9 cellular contexts compared by ENCODE assay signal in genomic region chr11:9568161-9568853, GRCh38. TPM values are rescaled to one million over a fixed set of nuclear protein-coding genes. Genes with fewer than 3 reads are reported as not detected.
DNase-seq lines count a peak whose midpoint lies in the region; ATAC-seq and TF ChIP-seq lines count a peak whose summit lies in the region.
"Had no signal": no experiment of that assay in that cellular context is flagged by ENCODE, and none has a peak within 500 bp of the region (broad histone marks: within the 10 kb centered on the region; RNA-seq: fewer than 3 reads in every experiment).

No MANE protein-coding gene starts in this region.

- no peak for TF ChIP-seq POLR2A in gastrocnemius medialis (IDR thresholded peaks at IDR 0.05)

- H3K4me1 ChIP-seq in ES-I3 (ENCODE audit: insufficient read depth, low read length) (peaks cover 36% of the 10 kb centered on the region), right cardiac atrium (ENCODE audit: control insufficient read depth, insufficient read depth, low read length) (peaks cover 9% of the 10 kb centered on the region), gastrocnemius medialis (peaks cover 10 to 14% of the 10 kb centered on the region in 2 donors)

- peak overlapping the region; percentile 93 for H3K27ac Mint-ChIP-seq in T-helper 17 cell
- H3K27ac Mint-ChIP-seq: activated naive CD4-positive, alpha-beta T cell treated with anti-CD3 and anti-CD28 coated beads, Interleukin-2, amount 50 U/mL, for 24 hours had no signal

- DNase-seq in T-helper 17 cell: no peak
- DNase-seq in right cardiac atrium: no peak
- DNase-seq in gastrocnemius medialis: no peak
- no peak for DNase-seq in activated CD4-positive, alpha-beta T cell treated with anti-CD3 and anti-CD28 coated beads, Interleukin-2, amount 50 U/mL, for 4 hours
- no peak for DNase-seq in effector CD8-positive, alpha-beta T cell (lab: John Stamatoyannopoulos, UW)
- DNase-seq in SHP77 treated with DMSO at 0.1 percent for 48 hours (lab: John Stamatoyannopoulos, UW): no peak
- DNase-seq in G401 (ENCODE audit: low spot score): no peak

- H3K27me3 ChIP-seq in right cardiac atrium (ENCODE audit: control insufficient read depth, insufficient read depth) (no peaks in the 10 kb centered on the region), gastrocnemius medialis (no peaks in the 10 kb centered on the region)

- no peaks in the 10 kb centered on the region for H3K27me3 Mint-ChIP-seq in T-helper 17 cell
- H3K27me3 Mint-ChIP-seq: activated naive CD4-positive, alpha-beta T cell treated with anti-CD3 and anti-CD28 coated beads, Interleukin-2, amount 50 U/mL, for 24 hours had no signal

- H3K9me3 ChIP-seq in ES-I3 (ENCODE audit: control insufficient read depth, insufficient read depth, low read length): no peaks in the 10 kb centered on the region
- no peaks in the 10 kb centered on the region for H3K9me3 ChIP-seq in T-helper 17 cell (ENCODE audit: control insufficient read depth, low read length, poor library complexity, severe bottlenecking)
- H3K9me3 ChIP-seq in right cardiac atrium (ENCODE audit: control insufficient read depth, low read length): no peaks in the 10 kb centered on the region
- no peaks in the 10 kb centered on the region for H3K9me3 ChIP-seq in gastrocnemius medialis

- peaks cover 24% of the 10 kb centered on the region for H3K4me1 Mint-ChIP-seq in T-helper 17 cell

- no peak overlapping the region for H3K4me3 ChIP-seq in right cardiac atrium (ENCODE audit: low read length)
- H3K4me3 ChIP-seq in gastrocnemius medialis: no peak overlapping the region

- WGBS in right cardiac atrium: 59% methylated on average over 8 of the region's 8 CpGs

- no peaks in the 10 kb centered on the region for H3K36me3 Mint-ChIP-seq in T-helper 17 cell (ENCODE audit: low read depth)

- no peak for ATAC-seq in T-helper 17 cell
- ATAC-seq in right cardiac atrium: no peak
- ATAC-seq in gastrocnemius medialis: no peak

- peak overlapping the region; percentile 26; the same call in 1 of the 2 replicates for H3K9ac ChIP-seq in ES-I3 (ENCODE audit: low read depth, low read length)

- H3K27ac ChIP-seq in right cardiac atrium (ENCODE audit: low read length): peak overlapping the region; percentile 90
- peak overlapping the region; percentile 77 to 85 (median 80) for H3K27ac ChIP-seq in gastrocnemius medialis

- TF ChIP-seq CTCF in gastrocnemius medialis (IDR thresholded peaks at IDR 0.05 in 4 of 5, conservative IDR thresholded peaks at IDR 0.05 in 1 of 5): no peak

- intact Hi-C loops in right cardiac atrium (cut with DNase I) (no loop called here), gastrocnemius medialis (cut with DNase I; ENCODE audit: low total_unique reads) (no loop called here)

- H3K4me3 Mint-ChIP-seq in T-helper 17 cell: peak overlapping the region; percentile 39
- H3K4me3 Mint-ChIP-seq: activated naive CD4-positive, alpha-beta T cell treated with anti-CD3 and anti-CD28 coated beads, Interleukin-2, amount 50 U/mL, for 24 hours had no signal

- in situ Hi-C loops in gastrocnemius medialis (cut with MboI; ENCODE audit: low sequenced_read_pairs in 4 of 4): no loop called here
- in situ Hi-C loops in G401 (cut with HindIII; ENCODE audit: low sequenced_read_pairs): no loop called here

- no peaks in the 10 kb centered on the region for H3K36me3 ChIP-seq in ES-I3 (ENCODE audit: insufficient read depth, low read length)
- H3K36me3 ChIP-seq in gastrocnemius medialis: no peaks in the 10 kb centered on the region

RNA-seq across cellular contexts. Expression of gene WEE1, which starts 5.2 kb away (rescaled TPM):
- 10 to 100 TPM; 20.8 to 24.9 TPM for total RNA-seq in T-helper 17 cell
- 10 to 100 TPM; 51.6 to 85.0 (median 60.4) TPM for total RNA-seq in right cardiac atrium
- polyA plus RNA-seq in right cardiac atrium: 30.0 TPM
- total RNA-seq in gastrocnemius medialis: 10 to 100 TPM in 2 of 4 donors, 1 to 10 TPM in 2; 6.8 to 16.2 (median 10.6) TPM
- 65.9 and 90.7 TPM in 2 replicates for total RNA-seq in G401 (2014; rRNA removed; shearing (Covaris generic))
